Comparison of ENCODE assay signal across 1 cellular context in genomic region chr19:53103141-53103902, GRCh38.
TF ChIP-seq lines count a peak whose summit lies in the region.

Gene ZNF160, minus strand, starts transcription at chr19:53103422. Its CDS starts 17,146 bp downstream, at chr19:53086276.

TF ChIP-seq in HEK293, 187 proteins besides CTCF, POLR2A, EP300 and RAD21 (continued from another document):
- peak; percentile 95 for TF ChIP-seq ZBTB11 (tag by site-specific recombination; conservative IDR thresholded peaks at IDR 0.05; ENCODE audit: low read depth)
- TF ChIP-seq KLF1 (tag by site-specific recombination; IDR thresholded peaks at IDR 0.05): peak; percentile 91
- peak; percentile 92 for TF ChIP-seq SP2 (tag by site-specific recombination; IDR thresholded peaks at IDR 0.05)
- peak; percentile 95 for TF ChIP-seq GLIS1 (tag by site-specific recombination; IDR thresholded peaks at IDR 0.05)
- peak; percentile 47; the same call in 1 of the 2 replicates for TF ChIP-seq ZNF629 (tag by site-specific recombination; IDR thresholded peaks at IDR 0.05)
- no peak for TF ChIP-seq ZNF521 (tag by site-specific recombination; IDR thresholded peaks at IDR 0.05)
- TF ChIP-seq GLI4 (tag by site-specific recombination; IDR thresholded peaks at IDR 0.05): no peak
- TF ChIP-seq KLF17 (tag by site-specific recombination; IDR thresholded peaks at IDR 0.05): 0 out of 2 replicates have a peak, but pooled peaks have one; percentile 40
- peak; percentile 70 for TF ChIP-seq EGR2 (tag by site-specific recombination; IDR thresholded peaks at IDR 0.05; ENCODE audit: low read depth)
- TF ChIP-seq KLF8 (tag by site-specific recombination; IDR thresholded peaks at IDR 0.05): peak; percentile 97
- peak; percentile 92 for TF ChIP-seq PATZ1 (tag by site-specific recombination; IDR thresholded peaks at IDR 0.05)
- no peak for TF ChIP-seq ZSCAN5A (tag by site-specific recombination; IDR thresholded peaks at IDR 0.05)
- peak; percentile 29 for TF ChIP-seq ZBTB26 (tag by site-specific recombination; optimal IDR thresholded peaks at IDR 0.05)
- no peak for TF ChIP-seq PRDM6 (tag by site-specific recombination; IDR thresholded peaks at IDR 0.05)
- TF ChIP-seq PRDM10 (tag by site-specific recombination; IDR thresholded peaks at IDR 0.05): peak; percentile 93
- peak; percentile 93 for TF ChIP-seq ZXDB (tag by site-specific recombination; IDR thresholded peaks at IDR 0.05)
- peak; percentile 88 for TF ChIP-seq MYNN (tag by site-specific recombination; IDR thresholded peaks at IDR 0.05; ENCODE audit: borderline replicate concordance)
- TF ChIP-seq ZNF341 (tag by site-specific recombination; IDR thresholded peaks at IDR 0.05; ENCODE audit: low read depth): peak; percentile 75
